8 cellular contexts compared by ENCODE assay signal in the genomic region with DNA sequence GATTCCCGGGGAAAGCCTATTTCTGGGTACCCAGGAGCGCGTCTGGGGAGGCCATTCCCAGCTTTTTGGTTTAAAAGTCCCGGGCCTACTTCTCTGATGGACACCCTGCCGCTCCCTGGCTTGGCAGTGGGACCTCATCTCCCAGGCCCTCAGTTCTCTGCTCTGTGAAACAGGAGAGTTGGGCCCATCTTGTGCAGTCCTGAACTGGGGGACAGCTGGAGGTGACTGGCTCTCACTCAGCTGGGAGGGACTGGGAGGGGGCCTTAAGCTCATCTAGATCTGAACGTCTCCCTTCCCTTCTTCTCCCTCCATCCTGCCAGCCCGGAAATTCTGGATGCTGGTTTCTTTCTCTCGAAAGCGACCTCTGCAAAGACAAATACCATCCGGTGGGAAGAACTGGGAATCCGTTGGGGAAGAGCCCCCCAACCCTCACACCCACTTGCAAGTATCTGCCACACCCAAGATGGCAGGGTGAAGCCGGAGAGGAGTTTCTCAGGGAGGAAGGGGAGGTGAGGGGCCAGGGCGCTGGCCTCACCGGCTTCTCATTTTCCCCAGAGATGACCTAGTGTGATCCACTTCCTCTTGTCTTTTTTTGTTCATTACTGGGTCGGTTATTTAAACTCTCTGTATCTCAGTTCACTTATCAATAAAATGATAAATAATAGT. TPM values are rescaled to one million over a fixed set of nuclear protein-coding genes. Genes with fewer than 3 reads are reported as not detected.
DNase-seq lines count a peak whose midpoint lies in the region; TF ChIP-seq lines count a peak whose summit lies in the region.

No MANE protein-coding gene starts in this region.

- H3K4me3 ChIP-seq in AG09309 (ENCODE audit: control insufficient read depth, low read depth, low read length) (peak overlapping the region; percentile 80), HUES48 (ENCODE audit: low read depth, low read length) (peak overlapping the region; percentile 71), endodermal cell (ENCODE audit: low read length) (peak overlapping the region; percentile 75)

- no peaks in the 10 kb centered on the region for H3K9me3 ChIP-seq in HUES48 (ENCODE audit: control insufficient read depth, insufficient read depth, low read length)
- H3K9me3 ChIP-seq in endodermal cell (ENCODE audit: control insufficient read depth, low read length) = no peaks in the 10 kb centered on the region

- H3K4me1 Mint-ChIP-seq in endodermal cell (peaks cover 2% of the 10 kb centered on the region), nephron (peaks cover 12% of the 10 kb centered on the region)

- no peak for TF ChIP-seq CTCF in AG09309 (IDR thresholded peaks at IDR 0.05; ENCODE audit: control insufficient read depth, insufficient read depth, low read depth, low read length, missing control alignments)
- TF ChIP-seq CTCF in endodermal cell (conservative IDR thresholded peaks at IDR 0.05) = no peak
- no peak for TF ChIP-seq CTCF in nephron (IDR thresholded peaks at IDR 0.05; ENCODE audit: unreplicated experiment in 3 of 3)

- whole genome bisulfite sequencing in endodermal cell (ENCODE audit: insufficient coverage in 1 of 2, insufficient read length in 1 of 2), 2 experiments = 66 to 77% methylated on average over 6 to 15 of the region's 15 CpGs

- H3K27ac Mint-ChIP-seq in endodermal cell (no peak overlapping the region), nephron (peak overlapping the region in 1 of 3 experiments; percentile 23)

- H3K36me3 ChIP-seq in HUES48 (ENCODE audit: control insufficient read depth, insufficient read depth, low read length) = no peaks in the 10 kb centered on the region
- H3K36me3 ChIP-seq in endodermal cell (ENCODE audit: control insufficient read depth, insufficient read depth, low read length) = no peaks in the 10 kb centered on the region

- H3K27me3 Mint-ChIP-seq in endodermal cell (ENCODE audit: insufficient read depth) (peaks cover 46% of the 10 kb centered on the region), nephron (ENCODE audit: low read depth) (peaks cover 32% of the 10 kb centered on the region)

- H3K27me3 ChIP-seq in HUES48 (ENCODE audit: control insufficient read depth, insufficient read depth, low read length) (peaks cover 36% of the 10 kb centered on the region), endodermal cell (ENCODE audit: control insufficient read depth, insufficient read depth, low read length, poor library complexity, severe bottlenecking) (peaks cover 39% of the 10 kb centered on the region)

- DNase-seq in AG09309 (ENCODE audit: low read depth) = no peak
- DNase-seq in endodermal cell = no peak
- DNase-seq in NCI-H1105 (lab: John Stamatoyannopoulos, UW) = no peak
- DNase-seq in 8988T = no peak
- DNase-seq in SIG-M5 (lab: John Stamatoyannopoulos, UW) = no peak
- no peak for DNase-seq in activated CD4-positive, CD25-positive, alpha-beta regulatory T cell (lab: John Stamatoyannopoulos, UW)

- no peak overlapping the region for H3K9ac ChIP-seq in HUES48 (ENCODE audit: low read depth, low read length)
- no peak overlapping the region for H3K9ac ChIP-seq in endodermal cell (ENCODE audit: extremely low read depth, low read length, poor library complexity, severe bottlenecking)

- H3K4me3 Mint-ChIP-seq in endodermal cell (peak overlapping the region; percentile 61), nephron (peak overlapping the region; percentile 75 to 86 (median 85))

- H3K9me3 Mint-ChIP-seq in endodermal cell = no peaks in the 10 kb centered on the region
- H3K9me3 Mint-ChIP-seq in nephron = no peaks in the 10 kb centered on the region

- no peaks in the 10 kb centered on the region for H3K36me3 Mint-ChIP-seq in endodermal cell (ENCODE audit: low read depth)
- no peaks in the 10 kb centered on the region for H3K36me3 Mint-ChIP-seq in nephron (ENCODE audit: low read depth)

- H3K27ac ChIP-seq in HUES48 (ENCODE audit: low read depth, low read length) = no peak overlapping the region
- H3K27ac ChIP-seq in endodermal cell (ENCODE audit: low read depth, low read length) = no peak overlapping the region

- H3K4me1 ChIP-seq in HUES48 (ENCODE audit: control insufficient read depth, insufficient read depth, low read length) (no peaks in the 10 kb centered on the region), endodermal cell (ENCODE audit: control insufficient read depth, insufficient read depth, low read length) (no peaks in the 10 kb centered on the region)

RNA-seq across cellular contexts. Expression of a gene that starts 1.4 kb away (rescaled TPM):
- total RNA-seq in endodermal cell = 1 to 10 TPM; 5.2 to 6.0 TPM
- 2.5 TPM for polyA plus RNA-seq in endodermal cell (2013, experiment 1 of 2)
- 2.6 TPM for polyA plus RNA-seq in endodermal cell (2013, experiment 2 of 2)
